Comparison of ENCODE assay signal across 25 cellular contexts in the genomic region with DNA sequence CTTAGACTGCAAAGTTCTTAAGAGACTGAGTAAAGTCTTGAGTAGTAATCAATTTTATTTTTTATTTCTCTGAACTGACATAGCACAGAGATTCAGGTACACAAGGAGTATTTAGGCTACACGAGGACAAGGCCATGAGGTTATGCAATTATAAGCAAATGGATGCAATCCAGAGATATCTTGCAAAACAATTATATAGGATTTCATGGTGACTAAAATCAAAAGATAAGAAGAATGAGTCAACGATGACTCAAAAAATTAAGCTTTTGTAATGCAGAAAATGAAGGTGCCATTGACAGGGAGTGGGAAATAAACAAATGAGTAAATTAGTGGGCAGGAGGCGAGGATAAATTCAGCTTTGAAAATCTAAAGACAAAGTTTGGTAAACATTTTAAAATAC.
DNase-seq lines count a peak whose midpoint lies in the region; ATAC-seq and TF ChIP-seq lines count a peak whose summit lies in the region.
"Had no signal": no experiment of that assay in that cellular context is flagged by ENCODE, and none has a peak within 500 bp of the region (broad histone marks: within the 10 kb centered on the region; RNA-seq: fewer than 3 reads in every experiment).

No MANE protein-coding gene starts in this region.

- RAD21 ChIA-PET in HCT116 (lab: Charles Lee; ENCODE audit: low non-redundant PET in 1 of 2, low total read pairs in 2 of 2, uncharacterized antibody in 2 of 2, unreplicated experiment in 2 of 2), result no interaction called here

- no peak overlapping the region for H2AFZ ChIP-seq in HCT116 (ENCODE audit: low read depth, low read length, poor library complexity, severe bottlenecking)

- no peaks in the 10 kb centered on the region for H3K9me3 ChIP-seq in HCT116 (ENCODE audit: control insufficient read depth in 1 of 2, insufficient read depth in 1 of 2, low read depth in 1 of 2, low read length in 2 of 2)
- H3K9me3 ChIP-seq: BE2C, esophagus muscularis mucosa, thoracic aorta had no signal

- TF ChIP-seq RAD21 in HCT116 (IDR thresholded peaks at IDR 0.05; ENCODE audit: low read depth), result no peak

- ATAC-seq in HCT116 (no peak), HG03565 (IDR thresholded peaks at IDR 0.05; ENCODE audit: unreplicated experiment) (no peak)
- ATAC-seq: activated CD8-positive, alpha-beta T cell treated with anti-CD3 and anti-CD28 coated beads for 36 hours; Panc1 had no signal

- TF ChIP-seq CTCF in HCT116 (IDR thresholded peaks at IDR 0.05 in 2 of 3, conservative IDR thresholded peaks at IDR 0.05 in 1 of 3; ENCODE audit: borderline replicate concordance in 1 of 3, insufficient read depth in 1 of 3, low read depth in 2 of 3, low read length in 2 of 3) (no peak), epithelial cell of esophagus (IDR thresholded peaks at IDR 0.05; ENCODE audit: insufficient read depth, low read depth, low read length, missing control alignments) (no peak)

- H4K20me1 ChIP-seq in HCT116 (ENCODE audit: insufficient read depth), result no peaks in the 10 kb centered on the region

- H3K4me2 ChIP-seq in HCT116 (ENCODE audit: low read length), result no peak overlapping the region

- no peak for TF ChIP-seq POLR2A in HCT116 (IDR thresholded peaks at IDR 0.05; ENCODE audit: borderline replicate concordance, extremely low read depth, insufficient read depth, insufficient read length)

- POLR2A ChIA-PET in HCT116 (lab: Charles Lee), result no interaction called here

- no peak overlapping the region for H3K27ac ChIP-seq in HCT116 (ENCODE audit: low read depth, low read length)
- H3K27ac ChIP-seq: esophagus muscularis mucosa, left ventricle myocardium inferior, SJSA1, thoracic aorta had no signal

- CTCF ChIA-PET in HCT116 (lab: Charles Lee), result interaction anchor here (0.9 kb wide), 1 partner anchor 8 kb away, joined by 5 read pairs; no protein-coding TSS in a partner anchor

- no TSS peak for BruUV-seq in HCT116 (replicated peaks; lab: Mats Ljungman, UMichigan)

- no peaks in the 10 kb centered on the region for H3K36me3 ChIP-seq in HCT116 (ENCODE audit: control insufficient read depth in 1 of 2, insufficient read depth in 2 of 2, low read length in 2 of 2)
- H3K36me3 ChIP-seq: BE2C, esophagus muscularis mucosa, left ventricle myocardium inferior, SJSA1, thoracic aorta had no signal

- intact Hi-C loops in HCT116 (cut with micrococcal nuclease), result no loop called here

- no peaks in the 10 kb centered on the region for H3K9me2 ChIP-seq in HCT116 (ENCODE audit: insufficient read depth)

- no peaks in the 10 kb centered on the region for H3K4me1 ChIP-seq in HCT116 (ENCODE audit: control insufficient read depth in 1 of 2, insufficient read depth in 2 of 2, low read length in 2 of 2)
- H3K4me1 ChIP-seq: BE2C, esophagus muscularis mucosa, left ventricle myocardium inferior, SJSA1 had no signal

- peak; percentile 70 for DNase-seq in A172 (ENCODE audit: low spot score)
- DNase-seq in HCT116 (ENCODE audit: low read depth, low spot score), result no peak
- DNase-seq in RPMI7951 (ENCODE audit: low read depth), result peak; percentile 16
- peak; percentile 27 for DNase-seq in epithelial cell of esophagus (ENCODE audit: low read depth)
- DNase-seq in Kasumi-1 (lab: John Stamatoyannopoulos, UW), result no peak
- DNase-seq in glomerular visceral epithelial cell (ENCODE audit: extremely low spot score), result no peak
- DNase-seq in HuH-7.5 (ENCODE audit: low spot score), result no peak
- DNase-seq: ACHN; activated CD4-positive, CD25-positive, alpha-beta regulatory T cell treated with anti-CD3 and anti-CD28 coated beads, Interleukin-2, amount 50 U/mL, for 72 hours; activated CD8-positive, alpha-beta T cell treated with anti-CD3 and anti-CD28 coated beads for 36 hours; BE2C; CD8-positive, alpha-beta memory T cell; endodermal cell; left ventricle myocardium inferior; NCI-H1694; NCI-H2171; NCI-H524 treated with DMSO at 0.1 percent for 48 hours; posterior cingulate gyrus; stimulated activated CD4-positive, alpha-beta T cell treated with anti-CD3 and anti-CD28 coated beads, Interleukin-15, amount 100 ng/mL, for 24 hours; stimulated activated naive CD4-positive, alpha-beta T cell treated with Interleukin-2 at 50 U/mL for 16 hours had no signal

- no peak overlapping the region for H3K4me3 ChIP-seq in HCT116 (replicated peaks in 1 of 2; ENCODE audit: low read depth in 1 of 2, low read length in 2 of 2)
- H3K4me3 ChIP-seq in epithelial cell of esophagus (ENCODE audit: low read length), result no peak overlapping the region
- H3K4me3 ChIP-seq: esophagus muscularis mucosa, left ventricle myocardium inferior, SJSA1, thoracic aorta had no signal

- H3K9ac ChIP-seq in HCT116 (ENCODE audit: low read length), result no peak overlapping the region

- H3K79me2 ChIP-seq in HCT116 (ENCODE audit: insufficient read depth, low read length), result no peaks in the 10 kb centered on the region

- H3K27me3 ChIP-seq in HCT116 (ENCODE audit: insufficient read depth, low read length), result no peaks in the 10 kb centered on the region
- H3K27me3 ChIP-seq: BE2C, esophagus muscularis mucosa, SJSA1 had no signal

TF ChIP-seq in HCT116, 20 proteins besides CTCF, POLR2A, EP300 and RAD21:
- TF ChIP-seq CEBPB (IDR thresholded peaks at IDR 0.05; ENCODE audit: low read depth), result 0 out of 2 replicates have a peak, but pooled peaks have one; percentile 29
- TF ChIP-seq SP1 (IDR thresholded peaks at IDR 0.05; ENCODE audit: low read depth), result no peak

Comparison
In these comparisons a context has a peak if more than half of its experiments do, and no peak if none do; other contexts are left out.
1. DNase-seq: peak in A172 (single experiment), RPMI7951 (single experiment) and epithelial cell of esophagus (single experiment); none in HCT116 (single experiment), Kasumi-1 (0 of 2), glomerular visceral epithelial cell (single experiment) and HuH-7.5 (single experiment).